Comparison of ENCODE assay signal across 1 cellular context in the genomic region with DNA sequence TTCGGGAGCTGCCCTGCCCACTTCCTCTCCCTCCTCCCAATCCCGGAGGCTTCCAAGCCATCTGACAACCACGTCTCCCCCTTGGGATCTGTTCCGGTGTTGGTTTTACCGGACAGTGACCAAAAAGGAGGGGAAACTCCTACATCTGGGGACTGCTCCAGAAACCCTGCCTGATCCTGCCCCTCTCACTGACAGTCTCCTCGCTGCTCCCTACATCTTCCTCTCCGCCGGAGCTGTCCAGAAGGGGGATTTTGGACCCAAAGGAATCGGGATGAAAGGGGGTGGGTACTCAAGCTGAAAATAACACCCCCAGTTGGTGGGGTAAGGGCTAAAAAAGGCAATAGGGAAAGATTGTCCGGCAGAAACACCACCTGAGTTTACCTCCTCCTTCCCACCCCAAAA.
TF ChIP-seq lines count a peak whose summit lies in the region.

No MANE protein-coding gene starts in this region.

TF ChIP-seq in HepG2, 621 proteins besides CTCF, POLR2A, EP300 and RAD21 (continued from another document and continues in another):
- TF ChIP-seq LCORL (IDR thresholded peaks at IDR 0.05) (no peak), LCORL (CRISPR knock-in tag; IDR thresholded peaks at IDR 0.05) (peak; percentile 94), STAG1 (CRISPR knock-in tag; IDR thresholded peaks at IDR 0.05) (peak; percentile 16; the same call in 1 of the 2 replicates), ELF3 (CRISPR knock-in tag; IDR thresholded peaks at IDR 0.05) (peak; percentile 80; the same call in 1 of the 2 replicates), TEAD2 (CRISPR knock-in tag; IDR thresholded peaks at IDR 0.05) (no peak), TOE1 (CRISPR knock-in tag; IDR thresholded peaks at IDR 0.05) (no peak), ZNF432 (CRISPR knock-in tag; IDR thresholded peaks at IDR 0.05; ENCODE audit: borderline replicate concordance) (no peak), NCOA1 (CRISPR knock-in tag; IDR thresholded peaks at IDR 0.05) (no peak), CEBPG (CRISPR knock-in tag; IDR thresholded peaks at IDR 0.05) (no peak), SP1 (IDR thresholded peaks at IDR 0.05) (no peak), SP1 (CRISPR knock-in tag; IDR thresholded peaks at IDR 0.05) (no peak), TAF15 (IDR thresholded peaks at IDR 0.05; ENCODE audit: low read depth, low read length, poor library complexity, severe bottlenecking) (no peak), SMC3 (IDR thresholded peaks at IDR 0.05; ENCODE audit: low read length) (no peak), ZNF143 (CRISPR knock-in tag; IDR thresholded peaks at IDR 0.05) (no peak), ZNF747 (CRISPR knock-in tag; IDR thresholded peaks at IDR 0.05; ENCODE audit: borderline replicate concordance) (no peak), ELF1 (CRISPR knock-in tag; IDR thresholded peaks at IDR 0.05) (peak; percentile 57; the same call in 1 of the 2 replicates), ZNF10 (CRISPR knock-in tag; IDR thresholded peaks at IDR 0.05; ENCODE audit: borderline replicate concordance, low read depth) (no peak), HDAC6 (IDR thresholded peaks at IDR 0.05; ENCODE audit: low read depth, low read length) (no peak), JUN (CRISPR knock-in tag; IDR thresholded peaks at IDR 0.05) (no peak), MED1 (CRISPR knock-in tag; IDR thresholded peaks at IDR 0.05) (peak; percentile 76), AHR (CRISPR knock-in tag; IDR thresholded peaks at IDR 0.05) (no peak), MEIS2 (CRISPR knock-in tag; IDR thresholded peaks at IDR 0.05) (peak; percentile 32; the same call in 1 of the 2 replicates), ZC3H13 (CRISPR knock-in tag; IDR thresholded peaks at IDR 0.05) (no peak), NRL (CRISPR knock-in tag; IDR thresholded peaks at IDR 0.05; ENCODE audit: borderline replicate concordance) (no peak), ARNTL (CRISPR knock-in tag; IDR thresholded peaks at IDR 0.05) (peak; percentile 31; the same call in 1 of the 2 replicates), FOXA3 (CRISPR knock-in tag; IDR thresholded peaks at IDR 0.05) (no peak), ZKSCAN5 (CRISPR knock-in tag; IDR thresholded peaks at IDR 0.05) (no peak), ZNF543 (CRISPR knock-in tag; IDR thresholded peaks at IDR 0.05) (no peak), IRF2 (CRISPR knock-in tag; IDR thresholded peaks at IDR 0.05) (peak; percentile 71), ZFP37 (CRISPR knock-in tag; IDR thresholded peaks at IDR 0.05; ENCODE audit: borderline replicate concordance) (no peak), SALL2 (CRISPR knock-in tag; IDR thresholded peaks at IDR 0.05) (0 out of 2 replicates have a peak, but pooled peaks have one; percentile 11), HHEX (CRISPR knock-in tag; IDR thresholded peaks at IDR 0.05) (no peak), SP2 (CRISPR knock-in tag; IDR thresholded peaks at IDR 0.05) (no peak), ARNT (IDR thresholded peaks at IDR 0.05) (no peak), RCOR2 (CRISPR knock-in tag; IDR thresholded peaks at IDR 0.05) (0 out of 2 replicates have a peak, but pooled peaks have one; percentile 29)
- TF ChIP-seq, protein P1, sequence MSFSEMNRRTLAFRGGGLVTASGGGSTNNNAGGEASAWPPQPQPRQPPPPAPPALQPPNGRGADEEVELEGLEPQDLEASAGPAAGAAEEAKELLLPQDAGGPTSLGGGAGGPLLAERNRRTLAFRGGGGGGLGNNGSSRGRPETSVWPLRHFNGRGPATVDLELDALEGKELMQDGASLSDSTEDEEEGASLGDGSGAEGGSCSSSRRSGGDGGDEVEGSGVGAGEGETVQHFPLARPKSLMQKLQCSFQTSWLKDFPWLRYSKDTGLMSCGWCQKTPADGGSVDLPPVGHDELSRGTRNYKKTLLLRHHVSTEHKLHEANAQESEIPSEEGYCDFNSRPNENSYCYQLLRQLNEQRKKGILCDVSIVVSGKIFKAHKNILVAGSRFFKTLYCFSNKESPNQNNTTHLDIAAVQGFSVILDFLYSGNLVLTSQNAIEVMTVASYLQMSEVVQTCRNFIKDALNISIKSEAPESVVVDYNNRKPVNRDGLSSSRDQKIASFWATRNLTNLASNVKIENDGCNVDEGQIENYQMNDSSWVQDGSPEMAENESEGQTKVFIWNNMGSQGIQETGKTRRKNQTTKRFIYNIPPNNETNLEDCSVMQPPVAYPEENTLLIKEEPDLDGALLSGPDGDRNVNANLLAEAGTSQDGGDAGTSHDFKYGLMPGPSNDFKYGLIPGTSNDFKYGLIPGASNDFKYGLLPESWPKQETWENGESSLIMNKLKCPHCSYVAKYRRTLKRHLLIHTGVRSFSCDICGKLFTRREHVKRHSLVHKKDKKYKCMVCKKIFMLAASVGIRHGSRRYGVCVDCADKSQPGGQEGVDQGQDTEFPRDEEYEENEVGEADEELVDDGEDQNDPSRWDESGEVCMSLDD (CRISPR knock-in tag; IDR thresholded peaks at IDR 0.05; ENCODE audit: borderline replicate concordance): no peak
- TF ChIP-seq, protein P2, sequence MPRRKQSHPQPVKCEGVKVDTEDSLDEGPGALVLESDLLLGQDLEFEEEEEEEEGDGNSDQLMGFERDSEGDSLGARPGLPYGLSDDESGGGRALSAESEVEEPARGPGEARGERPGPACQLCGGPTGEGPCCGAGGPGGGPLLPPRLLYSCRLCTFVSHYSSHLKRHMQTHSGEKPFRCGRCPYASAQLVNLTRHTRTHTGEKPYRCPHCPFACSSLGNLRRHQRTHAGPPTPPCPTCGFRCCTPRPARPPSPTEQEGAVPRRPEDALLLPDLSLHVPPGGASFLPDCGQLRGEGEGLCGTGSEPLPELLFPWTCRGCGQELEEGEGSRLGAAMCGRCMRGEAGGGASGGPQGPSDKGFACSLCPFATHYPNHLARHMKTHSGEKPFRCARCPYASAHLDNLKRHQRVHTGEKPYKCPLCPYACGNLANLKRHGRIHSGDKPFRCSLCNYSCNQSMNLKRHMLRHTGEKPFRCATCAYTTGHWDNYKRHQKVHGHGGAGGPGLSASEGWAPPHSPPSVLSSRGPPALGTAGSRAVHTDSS (CRISPR knock-in tag; conservative IDR thresholded peaks at IDR 0.05): no peak
- TF ChIP-seq, protein P3, sequence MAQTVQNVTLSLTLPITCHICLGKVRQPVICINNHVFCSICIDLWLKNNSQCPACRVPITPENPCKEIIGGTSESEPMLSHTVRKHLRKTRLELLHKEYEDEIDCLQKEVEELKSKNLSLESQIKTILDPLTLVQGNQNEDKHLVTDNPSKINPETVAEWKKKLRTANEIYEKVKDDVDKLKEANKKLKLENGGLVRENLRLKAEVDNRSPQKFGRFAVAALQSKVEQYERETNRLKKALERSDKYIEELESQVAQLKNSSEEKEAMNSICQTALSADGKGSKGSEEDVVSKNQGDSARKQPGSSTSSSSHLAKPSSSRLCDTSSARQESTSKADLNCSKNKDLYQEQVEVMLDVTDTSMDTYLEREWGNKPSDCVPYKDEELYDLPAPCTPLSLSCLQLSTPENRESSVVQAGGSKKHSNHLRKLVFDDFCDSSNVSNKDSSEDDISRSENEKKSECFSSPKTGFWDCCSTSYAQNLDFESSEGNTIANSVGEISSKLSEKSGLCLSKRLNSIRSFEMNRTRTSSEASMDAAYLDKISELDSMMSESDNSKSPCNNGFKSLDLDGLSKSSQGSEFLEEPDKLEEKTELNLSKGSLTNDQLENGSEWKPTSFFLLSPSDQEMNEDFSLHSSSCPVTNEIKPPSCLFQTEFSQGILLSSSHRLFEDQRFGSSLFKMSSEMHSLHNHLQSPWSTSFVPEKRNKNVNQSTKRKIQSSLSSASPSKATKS (CRISPR knock-in tag; IDR thresholded peaks at IDR 0.05): no peak
- TF ChIP-seq, protein P4, sequence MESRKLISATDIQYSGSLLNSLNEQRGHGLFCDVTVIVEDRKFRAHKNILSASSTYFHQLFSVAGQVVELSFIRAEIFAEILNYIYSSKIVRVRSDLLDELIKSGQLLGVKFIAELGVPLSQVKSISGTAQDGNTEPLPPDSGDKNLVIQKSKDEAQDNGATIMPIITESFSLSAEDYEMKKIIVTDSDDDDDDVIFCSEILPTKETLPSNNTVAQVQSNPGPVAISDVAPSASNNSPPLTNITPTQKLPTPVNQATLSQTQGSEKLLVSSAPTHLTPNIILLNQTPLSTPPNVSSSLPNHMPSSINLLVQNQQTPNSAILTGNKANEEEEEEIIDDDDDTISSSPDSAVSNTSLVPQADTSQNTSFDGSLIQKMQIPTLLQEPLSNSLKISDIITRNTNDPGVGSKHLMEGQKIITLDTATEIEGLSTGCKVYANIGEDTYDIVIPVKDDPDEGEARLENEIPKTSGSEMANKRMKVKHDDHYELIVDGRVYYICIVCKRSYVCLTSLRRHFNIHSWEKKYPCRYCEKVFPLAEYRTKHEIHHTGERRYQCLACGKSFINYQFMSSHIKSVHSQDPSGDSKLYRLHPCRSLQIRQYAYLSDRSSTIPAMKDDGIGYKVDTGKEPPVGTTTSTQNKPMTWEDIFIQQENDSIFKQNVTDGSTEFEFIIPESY (CRISPR knock-in tag; IDR thresholded peaks at IDR 0.05): no peak
- TF ChIP-seq, protein P5, sequence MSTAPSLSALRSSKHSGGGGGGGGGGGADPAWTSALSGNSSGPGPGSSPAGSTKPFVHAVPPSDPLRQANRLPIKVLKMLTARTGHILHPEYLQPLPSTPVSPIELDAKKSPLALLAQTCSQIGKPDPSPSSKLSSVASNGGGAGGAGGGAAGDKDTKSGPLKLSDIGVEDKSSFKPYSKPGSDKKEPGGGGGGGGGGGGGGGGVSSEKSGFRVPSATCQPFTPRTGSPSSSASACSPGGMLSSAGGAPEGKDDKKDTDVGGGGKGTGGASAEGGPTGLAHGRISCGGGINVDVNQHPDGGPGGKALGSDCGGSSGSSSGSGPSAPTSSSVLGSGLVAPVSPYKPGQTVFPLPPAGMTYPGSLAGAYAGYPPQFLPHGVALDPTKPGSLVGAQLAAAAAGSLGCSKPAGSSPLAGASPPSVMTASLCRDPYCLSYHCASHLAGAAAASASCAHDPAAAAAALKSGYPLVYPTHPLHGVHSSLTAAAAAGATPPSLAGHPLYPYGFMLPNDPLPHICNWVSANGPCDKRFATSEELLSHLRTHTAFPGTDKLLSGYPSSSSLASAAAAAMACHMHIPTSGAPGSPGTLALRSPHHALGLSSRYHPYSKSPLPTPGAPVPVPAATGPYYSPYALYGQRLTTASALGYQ (CRISPR knock-in tag; IDR thresholded peaks at IDR 0.05): no peak
- TF ChIP-seq, protein P6, sequence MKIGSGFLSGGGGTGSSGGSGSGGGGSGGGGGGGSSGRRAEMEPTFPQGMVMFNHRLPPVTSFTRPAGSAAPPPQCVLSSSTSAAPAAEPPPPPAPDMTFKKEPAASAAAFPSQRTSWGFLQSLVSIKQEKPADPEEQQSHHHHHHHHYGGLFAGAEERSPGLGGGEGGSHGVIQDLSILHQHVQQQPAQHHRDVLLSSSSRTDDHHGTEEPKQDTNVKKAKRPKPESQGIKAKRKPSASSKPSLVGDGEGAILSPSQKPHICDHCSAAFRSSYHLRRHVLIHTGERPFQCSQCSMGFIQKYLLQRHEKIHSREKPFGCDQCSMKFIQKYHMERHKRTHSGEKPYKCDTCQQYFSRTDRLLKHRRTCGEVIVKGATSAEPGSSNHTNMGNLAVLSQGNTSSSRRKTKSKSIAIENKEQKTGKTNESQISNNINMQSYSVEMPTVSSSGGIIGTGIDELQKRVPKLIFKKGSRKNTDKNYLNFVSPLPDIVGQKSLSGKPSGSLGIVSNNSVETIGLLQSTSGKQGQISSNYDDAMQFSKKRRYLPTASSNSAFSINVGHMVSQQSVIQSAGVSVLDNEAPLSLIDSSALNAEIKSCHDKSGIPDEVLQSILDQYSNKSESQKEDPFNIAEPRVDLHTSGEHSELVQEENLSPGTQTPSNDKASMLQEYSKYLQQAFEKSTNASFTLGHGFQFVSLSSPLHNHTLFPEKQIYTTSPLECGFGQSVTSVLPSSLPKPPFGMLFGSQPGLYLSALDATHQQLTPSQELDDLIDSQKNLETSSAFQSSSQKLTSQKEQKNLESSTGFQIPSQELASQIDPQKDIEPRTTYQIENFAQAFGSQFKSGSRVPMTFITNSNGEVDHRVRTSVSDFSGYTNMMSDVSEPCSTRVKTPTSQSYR (CRISPR knock-in tag; IDR thresholded peaks at IDR 0.05; ENCODE audit: borderline replicate concordance): no peak
- TF ChIP-seq, protein P7, sequence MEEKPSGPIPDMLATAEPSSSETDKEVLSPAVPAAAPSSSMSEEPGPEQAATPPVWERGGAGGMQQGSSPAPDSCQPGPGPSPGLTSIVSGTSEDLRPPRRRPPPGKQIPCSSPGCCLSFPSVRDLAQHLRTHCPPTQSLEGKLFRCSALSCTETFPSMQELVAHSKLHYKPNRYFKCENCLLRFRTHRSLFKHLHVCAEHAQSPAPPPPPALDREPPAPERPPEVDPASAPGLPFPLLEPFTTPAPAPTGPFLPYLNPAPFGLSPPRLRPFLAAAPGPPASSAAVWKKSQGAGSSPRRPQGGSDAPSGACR (CRISPR knock-in tag; IDR thresholded peaks at IDR 0.05): no peak
- TF ChIP-seq, protein P8, sequence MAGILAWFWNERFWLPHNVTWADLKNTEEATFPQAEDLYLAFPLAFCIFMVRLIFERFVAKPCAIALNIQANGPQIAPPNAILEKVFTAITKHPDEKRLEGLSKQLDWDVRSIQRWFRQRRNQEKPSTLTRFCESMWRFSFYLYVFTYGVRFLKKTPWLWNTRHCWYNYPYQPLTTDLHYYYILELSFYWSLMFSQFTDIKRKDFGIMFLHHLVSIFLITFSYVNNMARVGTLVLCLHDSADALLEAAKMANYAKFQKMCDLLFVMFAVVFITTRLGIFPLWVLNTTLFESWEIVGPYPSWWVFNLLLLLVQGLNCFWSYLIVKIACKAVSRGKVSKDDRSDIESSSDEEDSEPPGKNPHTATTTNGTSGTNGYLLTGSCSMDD (CRISPR knock-in tag; IDR thresholded peaks at IDR 0.05): no peak
- TF ChIP-seq, protein P9, sequence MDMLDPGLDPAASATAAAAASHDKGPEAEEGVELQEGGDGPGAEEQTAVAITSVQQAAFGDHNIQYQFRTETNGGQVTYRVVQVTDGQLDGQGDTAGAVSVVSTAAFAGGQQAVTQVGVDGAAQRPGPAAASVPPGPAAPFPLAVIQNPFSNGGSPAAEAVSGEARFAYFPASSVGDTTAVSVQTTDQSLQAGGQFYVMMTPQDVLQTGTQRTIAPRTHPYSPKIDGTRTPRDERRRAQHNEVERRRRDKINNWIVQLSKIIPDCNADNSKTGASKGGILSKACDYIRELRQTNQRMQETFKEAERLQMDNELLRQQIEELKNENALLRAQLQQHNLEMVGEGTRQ (IDR thresholded peaks at IDR 0.05; ENCODE audit: low read depth, low read length): no peak
- TF ChIP-seq, protein P9 (CRISPR knock-in tag; IDR thresholded peaks at IDR 0.05; ENCODE audit: borderline replicate concordance): no peak; the same call in 1 of the 2 replicates
- TF ChIP-seq, protein P10, sequence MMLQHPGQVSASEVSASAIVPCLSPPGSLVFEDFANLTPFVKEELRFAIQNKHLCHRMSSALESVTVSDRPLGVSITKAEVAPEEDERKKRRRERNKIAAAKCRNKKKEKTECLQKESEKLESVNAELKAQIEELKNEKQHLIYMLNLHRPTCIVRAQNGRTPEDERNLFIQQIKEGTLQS (CRISPR knock-in tag; IDR thresholded peaks at IDR 0.05): no peak
